In the genomic region with DNA sequence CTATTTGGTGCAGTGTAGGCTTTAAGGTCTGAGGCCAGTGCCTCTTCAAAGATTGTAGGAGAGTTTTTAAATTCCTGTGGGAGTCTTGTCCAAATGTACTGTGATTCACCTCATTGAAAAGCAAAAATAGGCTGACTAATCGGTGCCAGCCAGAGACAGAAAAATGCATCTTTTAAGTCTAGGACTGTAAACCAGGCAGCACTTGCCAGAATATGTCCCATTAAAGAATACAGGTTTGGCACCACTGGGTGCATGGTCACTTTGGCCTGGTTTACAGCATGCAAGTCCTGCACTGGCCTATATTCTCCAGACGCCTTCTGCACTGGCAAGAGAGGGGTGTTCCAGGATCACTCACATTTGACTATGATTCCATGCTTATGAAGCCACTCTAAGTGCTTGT, we compare ENCODE assay signal across 21 cellular contexts. TPM values are rescaled to one million over a fixed set of nuclear protein-coding genes. Genes with fewer than 3 reads are reported as not detected.
DNase-seq lines count a peak whose midpoint lies in the region; ATAC-seq and TF ChIP-seq lines count a peak whose summit lies in the region.
"Had no signal": no experiment of that assay in that cellular context is flagged by ENCODE, and none has a peak within 500 bp of the region (broad histone marks: within the 10 kb centered on the region; RNA-seq: fewer than 3 reads in every experiment).

No MANE protein-coding gene starts in this region.

- WGBS in esophagus muscularis mucosa, result 87% methylated on average over 2 of the region's 2 CpGs

- CTCF ChIA-PET in CD8-positive, alpha-beta memory T cell (lab: Charles Lee), result no interaction called here

- peaks cover 0 to 4% (median 0%) of the 10 kb centered on the region in 4 donors for H3K4me1 ChIP-seq in esophagus muscularis mucosa
- peaks cover 21% of the 10 kb centered on the region for H3K4me1 ChIP-seq in osteoblast (ENCODE audit: insufficient read depth, low read length)
- no peaks in the 10 kb centered on the region for H3K4me1 ChIP-seq in CD8-positive, alpha-beta memory T cell (ENCODE audit: insufficient read depth, low read length)
- H3K4me1 ChIP-seq: ascending aorta, BLaER1 had no signal

- H3K27ac ChIP-seq in esophagus muscularis mucosa (replicated peaks in 1 of 4), result no peak overlapping the region
- no peak overlapping the region for H3K27ac ChIP-seq in osteoblast (ENCODE audit: low read depth, low read length)
- no peak overlapping the region for H3K27ac ChIP-seq in CD8-positive, alpha-beta memory T cell (ENCODE audit: low read depth, low read length)
- H3K27ac ChIP-seq: ascending aorta, BLaER1, spleen, stomach had no signal

- TF ChIP-seq CTCF in esophagus muscularis mucosa (IDR thresholded peaks at IDR 0.05) (no peak), osteoblast (IDR thresholded peaks at IDR 0.05; ENCODE audit: extremely low read depth, low read depth, low read length) (no peak)

- no peaks in the 10 kb centered on the region for H3K9me3 Mint-ChIP-seq in activated T-cell treated with anti-CD3 and anti-CD28 coated beads, Interleukin-2, amount 50 U/mL, for 72 hours
- no peaks in the 10 kb centered on the region for H3K9me3 Mint-ChIP-seq in CD8-positive, alpha-beta memory T cell
- H3K9me3 Mint-ChIP-seq: activated CD4-positive, alpha-beta T cell treated with anti-CD3 and anti-CD28 coated beads, Interleukin-2, amount 10 ng/mL, durations not matched to agents 7 days and 5 days; activated T-helper 1 cell treated with anti-CD3 and anti-CD28 coated beads, Interleukin-12 subunit alpha, Interleukin-12 subunit beta, Interleukin-2, Interleukin-4 antibody, amounts not matched to agents 30 ng/mL and 10 ng/mL and 1 ng/mL, durations not matched to agents 14 hours and 24 hours and 36 hours; immature natural killer cell; T-helper 1 cell treated with Interleukin-12 subunit alpha and Interleukin-12 subunit beta and Interleukin-4 antibody, amounts not matched to agents 30 μg/mL and 1 μg/mL, for 36 hours had no signal

- no peaks in the 10 kb centered on the region for H4K20me1 ChIP-seq in osteoblast (ENCODE audit: insufficient read depth, low read length)
- H4K20me1 ChIP-seq: BLaER1 had no signal

- intact Hi-C loops in esophagus muscularis mucosa (cut with DNase I), result no loop called here

- POLR2A ChIA-PET in CD8-positive, alpha-beta memory T cell (lab: Charles Lee), result no interaction called here

- no peaks in the 10 kb centered on the region for H3K79me2 ChIP-seq in osteoblast (ENCODE audit: insufficient read depth, low read length)

- TF ChIP-seq EP300 in esophagus muscularis mucosa (IDR thresholded peaks at IDR 0.05), result no peak

- no peaks in the 10 kb centered on the region for H3K27me3 ChIP-seq in esophagus muscularis mucosa
- no peaks in the 10 kb centered on the region for H3K27me3 ChIP-seq in osteoblast (ENCODE audit: insufficient read depth, low read length)
- no peaks in the 10 kb centered on the region for H3K27me3 ChIP-seq in CD8-positive, alpha-beta memory T cell (ENCODE audit: insufficient read depth, low read length, poor library complexity, severe bottlenecking)
- H3K27me3 ChIP-seq: ascending aorta, BLaER1, spleen, stomach had no signal

- no peak overlapping the region for H3K4me3 Mint-ChIP-seq in activated T-cell treated with anti-CD3 and anti-CD28 coated beads, Interleukin-2, amount 50 U/mL, for 72 hours
- H3K4me3 Mint-ChIP-seq in CD8-positive, alpha-beta memory T cell, result no peak overlapping the region
- H3K4me3 Mint-ChIP-seq: activated CD4-positive, alpha-beta T cell treated with anti-CD3 and anti-CD28 coated beads, Interleukin-2, amount 10 ng/mL, durations not matched to agents 7 days and 5 days; activated T-helper 1 cell treated with anti-CD3 and anti-CD28 coated beads, Interleukin-12 subunit alpha, Interleukin-12 subunit beta, Interleukin-2, Interleukin-4 antibody, amounts not matched to agents 30 ng/mL and 10 ng/mL and 1 ng/mL, durations not matched to agents 14 hours and 24 hours and 36 hours; immature natural killer cell; T-helper 1 cell treated with Interleukin-12 subunit alpha and Interleukin-12 subunit beta and Interleukin-4 antibody, amounts not matched to agents 30 μg/mL and 1 μg/mL, for 36 hours had no signal

- DNase-seq in Daoy (ENCODE audit: low read depth) (peak; percentile 37), RPMI7951 (ENCODE audit: low read depth) (peak; percentile 67), esophagus muscularis mucosa (ENCODE audit: extremely low spot score) (peak; percentile 86), osteoblast (ENCODE audit: insufficient read length, low spot score, missing footprints) (no peak), NCI-H1105 (lab: John Stamatoyannopoulos, UW) (no peak)
- DNase-seq in activated T-cell treated with anti-CD3 and anti-CD28 coated beads, Interleukin-2, amount 50 U/mL, for 72 hours, result no peak
- DNase-seq in activated CD4-positive, alpha-beta T cell treated with anti-CD3 and anti-CD28 coated beads for 4 hours, result no peak
- DNase-seq in CD8-positive, alpha-beta memory T cell, result no peak
- DNase-seq: activated CD4-positive, alpha-beta T cell treated with anti-CD3 and anti-CD28 coated beads, Interleukin-2, amount 10 ng/mL, durations not matched to agents 7 days and 5 days; DMS79 treated with DMSO at 0.1 percent for 48 hours; effector memory CD4-positive, alpha-beta T cell; immature natural killer cell; NCI-H187; NCI-H526; spleen; stomach had no signal

- no peaks in the 10 kb centered on the region for H3K36me3 Mint-ChIP-seq in activated T-cell treated with anti-CD3 and anti-CD28 coated beads, Interleukin-2, amount 50 U/mL, for 72 hours (ENCODE audit: insufficient read depth in 2 of 2)
- no peaks in the 10 kb centered on the region for H3K36me3 Mint-ChIP-seq in CD8-positive, alpha-beta memory T cell
- H3K36me3 Mint-ChIP-seq: immature natural killer cell had no signal

- H3K9me3 ChIP-seq in esophagus muscularis mucosa (no peaks in the 10 kb centered on the region), osteoblast (ENCODE audit: low read depth, low read length) (no peaks in the 10 kb centered on the region)
- no peaks in the 10 kb centered on the region for H3K9me3 ChIP-seq in CD8-positive, alpha-beta memory T cell (ENCODE audit: low read length)
- H3K9me3 ChIP-seq: ascending aorta, BLaER1, spleen, stomach had no signal

- H3K36me3 ChIP-seq in esophagus muscularis mucosa (no peaks in the 10 kb centered on the region), osteoblast (ENCODE audit: insufficient read depth, low read length) (no peaks in the 10 kb centered on the region)
- H3K36me3 ChIP-seq in CD8-positive, alpha-beta memory T cell (ENCODE audit: insufficient read depth, low read length), result no peaks in the 10 kb centered on the region
- H3K36me3 ChIP-seq: ascending aorta, BLaER1, spleen, stomach had no signal

- no peak for ATAC-seq in activated T-cell treated with anti-CD3 and anti-CD28 coated beads, Interleukin-2, amount 50 U/mL, for 72 hours (replicated peaks in 1 of 2)

- H3K4me2 ChIP-seq in osteoblast (ENCODE audit: insufficient read depth, low read length), result peak overlapping the region; percentile 11
- H3K4me2 ChIP-seq: BLaER1 had no signal

- H2AFZ ChIP-seq in osteoblast (ENCODE audit: low read length), result no peak overlapping the region

- H3K4me3 ChIP-seq in esophagus muscularis mucosa (no peak overlapping the region), osteoblast (ENCODE audit: insufficient read depth, low read length) (no peak overlapping the region)
- H3K4me3 ChIP-seq in CD8-positive, alpha-beta memory T cell (ENCODE audit: low read length), result no peak overlapping the region
- H3K4me3 ChIP-seq: ascending aorta, BLaER1, spleen, stomach had no signal

- no peak for TF ChIP-seq POLR2A in esophagus muscularis mucosa (IDR thresholded peaks at IDR 0.05; ENCODE audit: low read depth)

- H3K27ac Mint-ChIP-seq in activated T-cell treated with anti-CD3 and anti-CD28 coated beads, Interleukin-2, amount 50 U/mL, for 72 hours, result no peak overlapping the region
- H3K27ac Mint-ChIP-seq in CD8-positive, alpha-beta memory T cell, result peak overlapping the region in 1 of 8 donors; percentile 1
- H3K27ac Mint-ChIP-seq: activated CD4-positive, alpha-beta T cell treated with anti-CD3 and anti-CD28 coated beads, Interleukin-2, amount 10 ng/mL, durations not matched to agents 7 days and 5 days; activated T-helper 1 cell treated with anti-CD3 and anti-CD28 coated beads, Interleukin-12 subunit alpha, Interleukin-12 subunit beta, Interleukin-2, Interleukin-4 antibody, amounts not matched to agents 30 ng/mL and 10 ng/mL and 1 ng/mL, durations not matched to agents 14 hours and 24 hours and 36 hours; immature natural killer cell; T-helper 1 cell treated with Interleukin-12 subunit alpha and Interleukin-12 subunit beta and Interleukin-4 antibody, amounts not matched to agents 30 μg/mL and 1 μg/mL, for 36 hours had no signal

- no peaks in the 10 kb centered on the region for H3K4me1 Mint-ChIP-seq in activated T-cell treated with anti-CD3 and anti-CD28 coated beads, Interleukin-2, amount 50 U/mL, for 72 hours (ENCODE audit: low read depth)
- H3K4me1 Mint-ChIP-seq in CD8-positive, alpha-beta memory T cell, result no peaks in the 10 kb centered on the region
- H3K4me1 Mint-ChIP-seq: activated CD4-positive, alpha-beta T cell treated with anti-CD3 and anti-CD28 coated beads, Interleukin-2, amount 10 ng/mL, durations not matched to agents 7 days and 5 days; immature natural killer cell had no signal

- peaks cover 8% of the 10 kb centered on the region for H3K27me3 Mint-ChIP-seq in activated T-cell treated with anti-CD3 and anti-CD28 coated beads, Interleukin-2, amount 50 U/mL, for 72 hours (ENCODE audit: low read depth)
- H3K27me3 Mint-ChIP-seq in CD8-positive, alpha-beta memory T cell, result peaks cover 0 to 16% of the 10 kb centered on the region in 2 donors
- H3K27me3 Mint-ChIP-seq: activated CD4-positive, alpha-beta T cell treated with anti-CD3 and anti-CD28 coated beads, Interleukin-2, amount 10 ng/mL, durations not matched to agents 7 days and 5 days had no signal

RNA-seq across cellular contexts. Expression of a gene that starts 20.3 kb away (rescaled TPM):
- total RNA-seq in Daoy (2014; rRNA removed; shearing (Covaris generic)), result not detected in 2 replicates
- total RNA-seq in RPMI7951 (2014; rRNA removed; shearing (Covaris generic)), result 2.2 and 2.9 TPM in 2 replicates
- under 1 TPM; under 0.01 to 0.66 (median 0.34) TPM for total RNA-seq in esophagus muscularis mucosa
- total RNA-seq in osteoblast, result 0.29 and 0.36 TPM in 2 replicates
- total RNA-seq in activated T-cell treated with anti-CD3 and anti-CD28 coated beads, Interleukin-2, amount 50 U/mL, for 72 hours, result not detected
- total RNA-seq in CD8-positive, alpha-beta memory T cell, result not detected
- not detected for polyA plus RNA-seq in CD8-positive, alpha-beta memory T cell
- total RNA-seq: activated CD4-positive, alpha-beta T cell treated with anti-CD3 and anti-CD28 coated beads, Interleukin-2, amount 10 ng/mL, durations not matched to agents 7 days and 5 days; osteocyte had no signal

Comparison
In these comparisons a context has a peak if more than half of its experiments do, and no peak if none do; other contexts are left out.
1. DNase-seq: peak in Daoy (single experiment), RPMI7951 (single experiment) and esophagus muscularis mucosa (single experiment); none in osteoblast (single experiment), activated T-cell treated with anti-CD3 and anti-CD28 coated beads, Interleukin-2, amount 50 U/mL, for 72 hours (0 of 2), activated CD4-positive, alpha-beta T cell treated with anti-CD3 and anti-CD28 coated beads for 4 hours (0 of 2), NCI-H1105 (single experiment) and CD8-positive, alpha-beta memory T cell (0 of 5).